18 cellular contexts compared by ENCODE assay signal in genomic region chr16:46975908-46976470, GRCh38. TPM values are rescaled to one million over a fixed set of nuclear protein-coding genes. Genes with fewer than 3 reads are reported as not detected.
DNase-seq lines count a peak whose midpoint lies in the region; ATAC-seq and TF ChIP-seq lines count a peak whose summit lies in the region.
"Had no signal": no experiment of that assay in that cellular context is flagged by ENCODE, and none has a peak within 500 bp of the region (broad histone marks: within the 10 kb centered on the region; RNA-seq: fewer than 3 reads in every experiment).

No MANE protein-coding gene starts in this region.

- peaks cover 32% of the 10 kb centered on the region in 2 donors for H3K4me1 Mint-ChIP-seq in immature natural killer cell

- H3K4me3 ChIP-seq in SU-DHL-6 (ENCODE audit: insufficient read depth, low read length, poor library complexity, severe bottlenecking), result no peak overlapping the region
- H3K4me3 ChIP-seq: K562, ovary, smooth muscle cell had no signal

- DNase-seq in activated naive CD4-positive, alpha-beta T cell treated with anti-CD3 and anti-CD28 coated beads, Interleukin-2, amount 50 U/mL, for 72 hours (ENCODE audit: low spot score in 2 of 2), result no peak
- no peak for DNase-seq in activated naive CD4-positive, alpha-beta T cell (lab: John Stamatoyannopoulos, UW)
- no peak for DNase-seq in immature natural killer cell
- no peak for DNase-seq in LoVo (ENCODE audit: low spot score)
- DNase-seq in GM10248 (ENCODE audit: extremely low spot score), result no peak
- no peak for DNase-seq in SHP77 (lab: John Stamatoyannopoulos, UW)
- DNase-seq in SIG-M5 treated with dmso at 0.1 percent for 504 hours (lab: John Stamatoyannopoulos, UW; ENCODE audit: unreplicated experiment), result no peak
- DNase-seq: activated CD4-positive, alpha-beta T cell treated with anti-CD3 and anti-CD28 coated beads, Interleukin-2, amount 50 U/mL, for 48 hours; AML-193; cerebellar nuclear complex; endodermal cell; mesenchymal stem cell; NCI-H1417 treated with DMSO at 0.1 percent for 48 hours; NCI-H345; ovary had no signal

- peaks cover 19 to 29% of the 10 kb centered on the region in 2 donors for H3K36me3 Mint-ChIP-seq in activated naive CD4-positive, alpha-beta T cell treated with anti-CD3 and anti-CD28 coated beads, Interleukin-2, amount 50 U/mL, for 72 hours
- peaks cover 7 to 10% (median 8%) of the 10 kb centered on the region in 3 donors for H3K36me3 Mint-ChIP-seq in immature natural killer cell

- peaks cover 8% of the 10 kb centered on the region; the same call in 1 of the 2 replicates for H3F3A ChIP-seq in SU-DHL-6 (ENCODE audit: insufficient read depth)

- H3K9ac ChIP-seq in SU-DHL-6 (ENCODE audit: low read length), result no peak overlapping the region

- peaks cover 4% of the 10 kb centered on the region; the same call in 1 of the 2 replicates for H3K36me3 ChIP-seq in SU-DHL-6 (ENCODE audit: low read length)
- H3K36me3 ChIP-seq: ovary had no signal

- peaks cover 0 to 16% (median 5%) of the 10 kb centered on the region in 3 donors for H3K27me3 Mint-ChIP-seq in immature natural killer cell (ENCODE audit: low read depth in 3 of 3)

- H3K9me2 ChIP-seq in SU-DHL-6 (replicated peaks; ENCODE audit: insufficient read depth, low read length), result no peaks in the 10 kb centered on the region

- H3K27ac ChIP-seq in SU-DHL-6 (ENCODE audit: low read depth, low read length), result no peak overlapping the region
- H3K27ac ChIP-seq: ovary had no signal

- POLR2A ChIA-PET in GM10248 (lab: Yijun Ruan, JAX), result interaction anchor here (0.6 kb wide), 1 partner anchor 76 kb away, joined by 3 read pairs; no protein-coding TSS in a partner anchor

- no peaks in the 10 kb centered on the region for H3K27me3 ChIP-seq in SU-DHL-6 (ENCODE audit: low read length)
- H3K27me3 ChIP-seq: ovary had no signal

- peak overlapping the region; percentile 5 for H2AFZ ChIP-seq in SU-DHL-6 (ENCODE audit: low read depth, low read length, severe bottlenecking)

- TF ChIP-seq CTCF in SU-DHL-6 (IDR thresholded peaks at IDR 0.05; ENCODE audit: insufficient read depth, low read length, poor library complexity, severe bottlenecking), result no peak
- no peak for TF ChIP-seq CTCF in GM10248 (IDR thresholded peaks at IDR 0.05; ENCODE audit: control extremely low read depth, extremely low read depth, low read depth, missing control alignments)

- H3K4me2 ChIP-seq in SU-DHL-6 (ENCODE audit: low read depth, low read length, poor library complexity, severe bottlenecking), result peak overlapping the region; percentile 18
- H3K4me2 ChIP-seq: smooth muscle cell had no signal

- no peaks in the 10 kb centered on the region for H4K20me1 ChIP-seq in SU-DHL-6 (ENCODE audit: low read depth, low read length)

- ATAC-seq in activated naive CD4-positive, alpha-beta T cell treated with anti-CD3 and anti-CD28 coated beads, Interleukin-2, amount 50 U/mL, for 72 hours, result no peak
- ATAC-seq: K562 had no signal

- H3K27ac Mint-ChIP-seq in activated naive CD4-positive, alpha-beta T cell treated with anti-CD3 and anti-CD28 coated beads, Interleukin-2, amount 50 U/mL, for 72 hours, result peak overlapping the region; percentile 82 to 99
- H3K27ac Mint-ChIP-seq in immature natural killer cell, result peak overlapping the region in 4 of 6 donors; percentile 3 to 73 (median 34)

- peak overlapping the region in 2 of 5 donors; percentile 1 to 45 for H3K4me3 Mint-ChIP-seq in immature natural killer cell
- H3K4me3 Mint-ChIP-seq: endodermal cell had no signal

- peaks cover 21% of the 10 kb centered on the region for H3K79me2 ChIP-seq in SU-DHL-6 (ENCODE audit: insufficient read depth, low read length)

- H3K9me3 ChIP-seq in SU-DHL-6 (ENCODE audit: insufficient read depth, low read length), result no peaks in the 10 kb centered on the region
- H3K9me3 ChIP-seq: ovary had no signal

- H3K9me3 Mint-ChIP-seq in activated naive CD4-positive, alpha-beta T cell treated with anti-CD3 and anti-CD28 coated beads, Interleukin-2, amount 50 U/mL, for 72 hours, result no peaks in the 10 kb centered on the region
- H3K9me3 Mint-ChIP-seq in immature natural killer cell, result no peaks in the 10 kb centered on the region
- H3K9me3 Mint-ChIP-seq: endodermal cell had no signal

- CTCF ChIA-PET in GM10248 (lab: Yijun Ruan, JAX), result interaction anchor here (0.9 to 4.8 kb wide), 5 partner anchors 11 to 122 kb away, joined by 3 to 26 read pairs (median 3); no protein-coding TSS in a partner anchor

RNA-seq across cellular contexts. Expression of gene DNAJA2, which starts 2.5 kb away (rescaled TPM):
- total RNA-seq in activated naive CD4-positive, alpha-beta T cell treated with anti-CD3 and anti-CD28 coated beads, Interleukin-2, amount 50 U/mL, for 72 hours, result 10 to 100 TPM; 55.4 to 61.4 TPM
- 10 to 100 TPM; 49.1 to 67.1 (median 57.4) TPM for polyA plus RNA-seq in immature natural killer cell
